In the genomic region with DNA sequence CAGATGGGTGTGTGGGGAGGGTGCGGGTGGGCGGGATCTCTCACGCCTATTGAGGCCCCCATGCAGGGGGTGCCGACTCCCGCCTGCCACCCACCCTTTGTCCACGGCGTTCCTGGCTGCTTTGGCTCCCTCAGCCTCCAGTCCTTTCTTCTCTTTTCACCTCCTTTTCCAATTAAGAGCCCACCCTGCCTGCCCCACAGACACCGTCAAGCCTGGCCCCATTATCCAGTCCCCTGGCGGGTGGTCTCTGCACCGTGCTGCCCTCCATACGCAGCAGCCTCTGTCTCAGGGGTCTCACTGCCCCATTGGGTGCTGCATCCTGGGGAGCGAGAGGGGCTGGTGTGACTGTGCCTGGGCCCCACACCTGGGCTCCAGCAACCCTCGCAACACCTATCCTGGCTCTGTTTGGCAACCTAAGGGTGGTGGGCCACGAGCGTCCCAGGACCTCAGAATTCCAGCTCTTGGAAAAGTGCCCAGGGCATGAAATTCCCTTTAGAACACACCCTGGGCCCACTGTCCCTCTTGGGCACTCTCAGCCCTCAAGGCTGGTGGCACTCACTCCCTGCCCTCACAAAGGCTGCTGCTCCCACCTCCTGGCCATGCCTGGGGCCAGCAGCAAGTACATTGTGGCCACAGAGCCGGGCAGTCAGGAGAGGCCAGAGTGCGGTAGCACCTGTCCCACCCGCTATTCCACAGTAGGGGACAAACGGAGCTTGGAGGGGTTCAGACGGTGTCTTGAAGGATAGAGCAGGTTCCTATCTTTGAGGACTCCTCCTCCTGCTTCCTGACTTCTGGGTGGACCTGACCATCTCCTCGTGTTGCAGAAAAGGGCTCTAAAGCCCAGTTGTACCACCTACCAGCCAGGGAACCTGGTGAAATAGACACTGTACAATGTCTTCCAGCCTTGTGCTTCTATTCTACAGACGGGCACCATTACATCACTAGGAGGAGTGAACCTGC, we compare ENCODE assay signal across 1 cellular context.
TF ChIP-seq lines count a peak whose summit lies in the region.

No MANE protein-coding gene starts in this region.

TF ChIP-seq in SK-N-SH treated with all-trans-retinoic acid at 6 μM for 48 hours, 23 proteins besides CTCF, POLR2A, EP300 and RAD21 (continued from another document):
- no peak for TF ChIP-seq CSDC2 (CRISPR knock-in tag; IDR thresholded peaks at IDR 0.05)
- no peak for TF ChIP-seq GLIS3 (CRISPR knock-in tag; IDR thresholded peaks at IDR 0.05)
- no peak for TF ChIP-seq RARB (CRISPR knock-in tag; IDR thresholded peaks at IDR 0.05)
- no peak for TF ChIP-seq TCF4 (CRISPR knock-in tag; IDR thresholded peaks at IDR 0.05; ENCODE audit: borderline replicate concordance)
- no peak for TF ChIP-seq ZFP30 (CRISPR knock-in tag; IDR thresholded peaks at IDR 0.05)
- TF ChIP-seq, protein P1, sequence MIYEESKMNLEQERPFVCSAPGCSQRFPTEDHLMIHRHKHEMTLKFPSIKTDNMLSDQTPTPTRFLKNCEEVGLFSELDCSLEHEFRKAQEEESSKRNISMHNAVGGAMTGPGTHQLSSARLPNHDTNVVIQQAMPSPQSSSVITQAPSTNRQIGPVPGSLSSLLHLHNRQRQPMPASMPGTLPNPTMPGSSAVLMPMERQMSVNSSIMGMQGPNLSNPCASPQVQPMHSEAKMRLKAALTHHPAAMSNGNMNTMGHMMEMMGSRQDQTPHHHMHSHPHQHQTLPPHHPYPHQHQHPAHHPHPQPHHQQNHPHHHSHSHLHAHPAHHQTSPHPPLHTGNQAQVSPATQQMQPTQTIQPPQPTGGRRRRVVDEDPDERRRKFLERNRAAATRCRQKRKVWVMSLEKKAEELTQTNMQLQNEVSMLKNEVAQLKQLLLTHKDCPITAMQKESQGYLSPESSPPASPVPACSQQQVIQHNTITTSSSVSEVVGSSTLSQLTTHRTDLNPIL (CRISPR knock-in tag; IDR thresholded peaks at IDR 0.05; ENCODE audit: low read depth), result no peak
- TF ChIP-seq TOX (CRISPR knock-in tag; IDR thresholded peaks at IDR 0.05; ENCODE audit: borderline replicate concordance), result no peak
- TF ChIP-seq CSRNP3 (CRISPR knock-in tag; IDR thresholded peaks at IDR 0.05), result no peak
- no peak for TF ChIP-seq OSR1 (CRISPR knock-in tag; IDR thresholded peaks at IDR 0.05)
- TF ChIP-seq PPARA (CRISPR knock-in tag; IDR thresholded peaks at IDR 0.05; ENCODE audit: borderline replicate concordance), result no peak
